Comparison of ENCODE assay signal across 14 cellular contexts in genomic region chr2:233929352-233929843, GRCh38. TPM values are rescaled to one million over a fixed set of nuclear protein-coding genes. Genes with fewer than 3 reads are reported as not detected.
DNase-seq lines count a peak whose midpoint lies in the region; ATAC-seq, FAIRE-seq and TF ChIP-seq lines count a peak whose summit lies in the region.
"Had no signal": no experiment of that assay in that cellular context is flagged by ENCODE, and none has a peak within 500 bp of the region (broad histone marks: within the 10 kb centered on the region; RNA-seq: fewer than 3 reads in every experiment).

No MANE protein-coding gene starts in this region.

- no peak for FAIRE-seq in RCC 7860 (lab: Jason Lieb, UNC)
- FAIRE-seq: endometrium had no signal

- WGBS in upper lobe of left lung, 2 donors, result 7 to 20% methylated on average over 3 of the region's 3 CpGs

- no peak overlapping the region for H3K4me3 ChIP-seq in AG04450 (ENCODE audit: low read depth, low read length)
- H3K4me3 ChIP-seq in vagina, result no peak overlapping the region
- no peak overlapping the region for H3K4me3 ChIP-seq in upper lobe of left lung
- H3K4me3 ChIP-seq: SJSA1 had no signal

- POLR2A ChIA-PET in AG04450 (lab: Yijun Ruan, JAX), result no interaction called here

- H3K4me1 ChIP-seq in vagina (peaks cover 6% of the 10 kb centered on the region), upper lobe of left lung (no peaks in the 10 kb centered on the region)

- ATAC-seq in upper lobe of left lung (ENCODE audit: low FRiP score in 2 of 2), result no peak
- ATAC-seq: activated T-helper 17 cell treated with anti-CD3 and anti-CD28 coated beads, Interleukin-2, amount 50 U/mL, for 72 hours had no signal

- CTCF ChIA-PET in AG04450 (lab: Charles Lee), result no interaction called here

- H3K27me3 ChIP-seq in AG04450 (ENCODE audit: control insufficient read depth, insufficient read depth, low read length), result peaks cover 12% of the 10 kb centered on the region
- no peaks in the 10 kb centered on the region for H3K27me3 ChIP-seq in vagina
- H3K27me3 ChIP-seq in upper lobe of left lung, result no peaks in the 10 kb centered on the region

- TF ChIP-seq CTCF in AG04450 (IDR thresholded peaks at IDR 0.05; ENCODE audit: low read depth, low read length) (peak; percentile 13; the same call in 1 of the 2 replicates), GM12872 (IDR thresholded peaks at IDR 0.05; ENCODE audit: insufficient read depth, low read depth, low read length) (peak; percentile 13; the same call in 1 of the 3 replicates), vagina (IDR thresholded peaks at IDR 0.05) (no peak), upper lobe of left lung (IDR thresholded peaks at IDR 0.05) (no peak)

- H3K36me3 ChIP-seq in vagina, result no peaks in the 10 kb centered on the region
- H3K36me3 ChIP-seq in upper lobe of left lung, result no peaks in the 10 kb centered on the region
- H3K36me3 ChIP-seq: SJSA1 had no signal

- no peak for TF ChIP-seq POLR2A in vagina (IDR thresholded peaks at IDR 0.05)
- no peak for TF ChIP-seq POLR2A in upper lobe of left lung (IDR thresholded peaks at IDR 0.05)

- DNase-seq in AG04450 (ENCODE audit: low read depth, low spot score) (no peak), RCC 7860 (ENCODE audit: low spot score) (peak; percentile 23), iris pigment epithelial cell (ENCODE audit: low read depth) (peak; percentile 10), SK-N-DZ (ENCODE audit: low spot score) (no peak), vagina (ENCODE audit: extremely low spot score in 2 of 2) (no peak), upper lobe of left lung (no peak), cardiac septum (ENCODE audit: low spot score) (no peak)
- DNase-seq: CD8-positive, alpha-beta memory T cell; midbrain; retina had no signal

- intact Hi-C loops in vagina (cut with DNase I) (no loop called here), cardiac septum (cut with DNase I) (no loop called here)

- no peak for TF ChIP-seq EP300 in upper lobe of left lung (IDR thresholded peaks at IDR 0.05)

- no peak overlapping the region for H3K27ac ChIP-seq in AG04450 (ENCODE audit: low read depth, low read length)
- no peak overlapping the region for H3K27ac ChIP-seq in vagina
- no peak overlapping the region for H3K27ac ChIP-seq in upper lobe of left lung
- H3K27ac ChIP-seq: SJSA1 had no signal

- no peaks in the 10 kb centered on the region for H3K9me3 ChIP-seq in AG04450 (ENCODE audit: control insufficient read depth, insufficient read depth, low read length)
- no peaks in the 10 kb centered on the region for H3K9me3 ChIP-seq in vagina
- H3K9me3 ChIP-seq in upper lobe of left lung, result no peaks in the 10 kb centered on the region
- H3K9me3 ChIP-seq: SJSA1 had no signal

RNA-seq across cellular contexts. Expression of gene TRPM8, which starts 12.2 kb away (rescaled TPM):
- polyA plus RNA-seq in AG04450 (2011; rRNA removed), result 0.11 TPM in 1 of 2 replicates, not detected in the other
- 0.26 TPM in 1 of 2 replicates, not detected in the other for polyA minus RNA-seq in AG04450 (2011; rRNA and poly(A)+ RNA removed)
- polyA plus RNA-seq in SK-N-DZ (2014; cell fraction: cytosol; rRNA removed), result not detected in 2 replicates
- not detected in 2 replicates for polyA plus RNA-seq in SK-N-DZ (2014; cell fraction: nucleus; rRNA removed)
- total RNA-seq in vagina, result not detected
- under 1 TPM in 2 of 6 donors, not detected in 4; 0.17 to 0.30 TPM for total RNA-seq in upper lobe of left lung
- total RNA-seq in cardiac septum, result 0.73 TPM
- total RNA-seq: CD8-positive, alpha-beta memory T cell had no signal
- polyA plus RNA-seq: CD8-positive, alpha-beta memory T cell had no signal

Comparison
In these comparisons a context has a peak if more than half of its experiments do, and no peak if none do; other contexts are left out.
1. DNase-seq: peak in RCC 7860 (single experiment) and iris pigment epithelial cell (single experiment); none in AG04450 (single experiment), SK-N-DZ (single experiment), vagina (0 of 2), upper lobe of left lung (0 of 2) and cardiac septum (single experiment).
2. CTCF ChIP-seq: peak in AG04450 (single experiment) and GM12872 (single experiment); none in vagina (0 of 3) and upper lobe of left lung (0 of 6).